Comparison of ENCODE assay signal across 9 cellular contexts in the genomic region with DNA sequence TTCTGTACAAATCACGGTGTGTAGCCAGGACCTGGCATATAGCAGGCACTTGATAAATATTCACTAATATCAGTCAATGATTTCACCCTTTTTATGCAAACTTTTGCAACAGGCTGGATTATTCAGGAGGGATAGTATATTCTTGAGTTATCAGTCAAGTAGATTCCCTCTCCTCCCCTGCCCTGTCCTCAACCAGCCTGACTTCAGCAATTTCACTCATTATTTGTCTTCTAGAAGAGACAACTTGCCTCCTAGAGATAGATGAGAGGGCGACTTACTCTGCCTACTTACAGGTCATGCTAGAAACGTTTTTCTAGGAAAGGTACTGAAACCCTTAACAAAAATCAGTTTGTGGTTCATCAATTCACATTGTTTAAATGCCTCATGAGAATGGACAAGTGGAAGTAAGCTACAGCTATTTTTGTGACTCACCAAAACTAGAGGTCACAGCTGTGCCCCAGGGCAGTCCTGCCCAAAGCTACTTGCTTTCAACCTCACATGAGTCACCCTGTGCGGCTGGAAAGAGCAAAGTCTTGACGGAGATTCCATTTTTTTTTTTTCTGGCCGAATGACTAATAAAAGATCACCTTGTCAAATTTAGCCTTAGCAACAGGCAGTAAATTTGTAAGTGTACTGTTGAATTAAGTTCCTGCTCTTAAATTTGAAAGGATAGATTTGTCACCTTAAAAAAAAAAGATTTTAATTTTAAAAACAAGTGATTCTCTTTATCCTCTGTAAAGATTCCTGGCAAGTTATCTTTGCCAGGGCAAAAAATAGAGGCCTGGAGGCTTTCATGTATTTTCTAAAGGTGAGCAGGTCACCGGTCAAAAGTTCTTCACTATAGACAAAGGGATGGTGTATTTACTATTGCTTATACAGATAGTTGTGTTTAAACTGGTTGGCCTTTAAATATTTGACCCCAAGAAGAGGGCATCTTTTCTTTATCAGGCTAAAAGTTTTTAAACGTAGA.
DNase-seq lines count a peak whose midpoint lies in the region; FAIRE-seq and TF ChIP-seq lines count a peak whose summit lies in the region.
"Had no signal": no experiment of that assay in that cellular context is flagged by ENCODE, and none has a peak within 500 bp of the region (broad histone marks: within the 10 kb centered on the region; RNA-seq: fewer than 3 reads in every experiment).

No MANE protein-coding gene starts in this region.

- H4K20me1 ChIP-seq in BLaER1 treated with 17β-estradiol and CSF1 and Interleukin-3, amounts not matched to agents 10 nM and 100 nM = no peaks in the 10 kb centered on the region; a peak in 1 of 22 replicates

- H3K4me1 ChIP-seq in BLaER1 treated with 17β-estradiol and CSF1 and Interleukin-3, amounts not matched to agents 10 nM and 100 nM = peaks cover 19 to 48% (median 37%) of the 10 kb centered on the region in 10 experiments
- H3K4me1 ChIP-seq in HAP-1 = no peaks in the 10 kb centered on the region

- no peak for TF ChIP-seq POLR2A in GM12892 (IDR thresholded peaks at IDR 0.05; ENCODE audit: low read depth, low read length)

- in situ Hi-C loops in HAP-1 (cut with MboI; ENCODE audit: low sequenced_read_pairs) = no loop called here

- H3K9me3 ChIP-seq in BLaER1 treated with 17β-estradiol and CSF1 and Interleukin-3, amounts not matched to agents 10 nM and 100 nM (replicated peaks in 1 of 11) = no peaks in the 10 kb centered on the region
- no peaks in the 10 kb centered on the region for H3K9me3 ChIP-seq in HAP-1

- no peak overlapping the region; a peak in 2 of 22 replicates for H3K9ac ChIP-seq in BLaER1 treated with 17β-estradiol and CSF1 and Interleukin-3, amounts not matched to agents 10 nM and 100 nM

- FAIRE-seq in GM12892 (lab: Jason Lieb, UNC) = no peak

- DNase-seq in HCEC 1CT (peak; percentile 98), OCI-M1 (lab: John Stamatoyannopoulos, UW) (peak; percentile 34), islet precursor cell (peak; percentile 98), superior temporal gyrus (ENCODE audit: extremely low spot score) (no peak), GM12892 (ENCODE audit: insufficient read length) (no peak), HAP-1 (ENCODE audit: low spot score in 2 of 2) (no peak)
- no peak for DNase-seq in stimulated activated CD4-positive, alpha-beta T cell treated with anti-CD3 and anti-CD28 coated beads, Interleukin-4, amount 100 ng/mL, for 4 hours
- DNase-seq: nephron progenitor cell had no signal

- no peaks in the 10 kb centered on the region for H3K36me3 ChIP-seq in BLaER1 treated with 17β-estradiol and CSF1 and Interleukin-3, amounts not matched to agents 10 nM and 100 nM
- H3K36me3 ChIP-seq in HAP-1 (replicated peaks) = no peaks in the 10 kb centered on the region

- H3K4me3 ChIP-seq in BLaER1 treated with 17β-estradiol and CSF1 and Interleukin-3, amounts not matched to agents 10 nM and 100 nM = no peak overlapping the region
- H3K4me3 ChIP-seq in HAP-1 = no peak overlapping the region

- peak overlapping the region in 8 of 11 experiments; percentile 4 to 69 (median 56); a peak in 14 of 22 replicates for H3K27ac ChIP-seq in BLaER1 treated with 17β-estradiol and CSF1 and Interleukin-3, amounts not matched to agents 10 nM and 100 nM

- peak overlapping the region; percentile 22 to 78 (median 55) for H3K4me2 ChIP-seq in BLaER1 treated with 17β-estradiol and CSF1 and Interleukin-3, amounts not matched to agents 10 nM and 100 nM

- H3K27me3 ChIP-seq in BLaER1 treated with 17β-estradiol and CSF1 and Interleukin-3, amounts not matched to agents 10 nM and 100 nM = no peaks in the 10 kb centered on the region
- no peaks in the 10 kb centered on the region for H3K27me3 ChIP-seq in HAP-1 (ENCODE audit: low read depth)

Comparison
In these comparisons a context has a peak if more than half of its experiments do, and no peak if none do; other contexts are left out.
1. DNase-seq: peak in HCEC 1CT (single experiment), OCI-M1 (single experiment) and islet precursor cell (single experiment); none in stimulated activated CD4-positive, alpha-beta T cell treated with anti-CD3 and anti-CD28 coated beads, Interleukin-4, amount 100 ng/mL, for 4 hours (0 of 2), superior temporal gyrus (single experiment), GM12892 (single experiment) and HAP-1 (0 of 2).